Comparison of ENCODE assay signal across 26 cellular contexts in genomic region chr12:21521541-21521940, GRCh38. TPM values are rescaled to one million over a fixed set of nuclear protein-coding genes. Genes with fewer than 3 reads are reported as not detected.
"Had no signal": no experiment of that assay in that cellular context is flagged by ENCODE, and none has a peak within 500 bp of the region (broad histone marks: within the 10 kb centered on the region; RNA-seq: fewer than 3 reads in every experiment).

No MANE protein-coding gene starts in this region.

- H3K27me3 ChIP-seq: stomach, testis, thyroid gland, upper lobe of right lung had no signal

- H3K4me3 Mint-ChIP-seq: mesothelial cell of epicardium; naive B cell; natural killer cell; nephron progenitor cell; neural progenitor cell; stimulated activated naive B cell treated with anti-CD40 and anti-IgM and Interleukin-4, amounts not matched to agents 10 μg/mL and 1 μg/mL and 100 μg/mL, for 72 hours had no signal

- H3K27ac Mint-ChIP-seq: mesothelial cell of epicardium; naive B cell; natural killer cell; nephron progenitor cell; neural progenitor cell; stimulated activated naive B cell treated with anti-CD40 and anti-IgM and Interleukin-4, amounts not matched to agents 10 μg/mL and 1 μg/mL and 100 μg/mL, for 72 hours had no signal

- H3K9me3 Mint-ChIP-seq: neural progenitor cell had no signal

- H3K36me3 ChIP-seq: prostate gland, thyroid gland had no signal

- H3K27ac ChIP-seq: left ventricle myocardium inferior, neural progenitor cell, neutrophil, prostate gland, skin epidermis, stomach, testis, thyroid gland, transverse colon, upper lobe of right lung had no signal

- H3K36me3 Mint-ChIP-seq: mesothelial cell of epicardium, naive B cell, natural killer cell, neural progenitor cell had no signal

- ATAC-seq: natural killer cell; right cardiac atrium; sciatic nerve; stimulated activated naive B cell treated with anti-CD40 and anti-IgM and Interleukin-4, amounts not matched to agents 10 μg/mL and 1 μg/mL and 100 μg/mL, for 72 hours; stimulated activated naive CD8-positive, alpha-beta T cell treated with anti-CD3 and anti-CD28 coated beads, Interleukin-15, Interleukin-2, amounts not matched to agents 100 U/mL and 50 U/mL, for 24 hours; upper lobe of right lung had no signal

- DNase-seq: islet precursor cell; left ventricle myocardium inferior; mesendoderm; naive B cell; natural killer cell; nephron progenitor cell; occipital lobe; right cardiac atrium; stimulated activated CD4-positive, alpha-beta T cell treated with anti-CD3 and anti-CD28 coated beads, Interleukin-12 subunit alpha, Interleukin-12 subunit beta, amount 100 ng/mL, for 4 hours; stimulated activated CD4-positive, alpha-beta T cell treated with anti-CD3 and anti-CD28 coated beads, Interleukin-15, amount 100 ng/mL, for 24 hours; stimulated activated CD4-positive, alpha-beta T cell treated with anti-CD3 and anti-CD28 coated beads, Interleukin-2, amount 100 ng/mL, for 24 hours; stimulated activated CD4-positive, alpha-beta T cell treated with anti-CD3 and anti-CD28 coated beads, Interleukin-4, amount 100 ng/mL, for 1 hour; stimulated activated naive B cell treated with anti-CD40 and anti-IgM and Interleukin-4, amounts not matched to agents 10 μg/mL and 1 μg/mL and 100 μg/mL, for 72 hours; stimulated activated naive CD8-positive, alpha-beta T cell treated with anti-CD3 and anti-CD28 coated beads, Interleukin-15, Interleukin-2, amounts not matched to agents 100 U/mL and 50 U/mL, for 24 hours; stomach; testis; thyroid gland; transverse colon; upper lobe of right lung had no signal

- H3K4me1 ChIP-seq: left ventricle myocardium inferior, neural progenitor cell, prostate gland, stomach, testis, transverse colon, upper lobe of right lung had no signal

- H3K9me3 ChIP-seq: neutrophil, prostate gland, stomach, testis, thyroid gland, transverse colon, upper lobe of right lung had no signal

- H3K4me1 Mint-ChIP-seq: mesothelial cell of epicardium; naive B cell; natural killer cell; neural progenitor cell; stimulated activated naive B cell treated with anti-CD40 and anti-IgM and Interleukin-4, amounts not matched to agents 10 μg/mL and 1 μg/mL and 100 μg/mL, for 72 hours had no signal

- H3K4me3 ChIP-seq: left ventricle myocardium inferior, lung, neural progenitor cell, prostate gland, skin epidermis, stomach, testis, thyroid gland, transverse colon, upper lobe of right lung had no signal

RNA-seq across cellular contexts. Expression of gene SPX, which starts 4.6 kb away (rescaled TPM):
- total RNA-seq: mesothelial cell of epicardium, transverse colon had no signal
